7 cellular contexts compared by ENCODE assay signal in genomic region chr17:64721556-64721955, GRCh38. TPM values are rescaled to one million over a fixed set of nuclear protein-coding genes. Genes with fewer than 3 reads are reported as not detected.
A peak's percentile ranks its signal among the peaks of the same experiment; 100 is the strongest.
DNase-seq lines count a peak whose midpoint lies in the region; ATAC-seq, FAIRE-seq and TF ChIP-seq lines count a peak whose summit lies in the region.
"Not testable (repeated sequence)": the region's sequence is repeated elsewhere in the genome, so short reads cannot be mapped to it uniquely, and the experiment has no call there.

No MANE protein-coding gene starts in this region.

- CTCF ChIA-PET in IMR-90 (lab: Yijun Ruan, JAX); mammary epithelial cell (lab: Charles Lee; ENCODE audit: low non-redundant PET): not testable (repeated sequence)

- ATAC-seq in IMR-90 (ENCODE audit: low read depth) = peak; percentile 79

- TF ChIP-seq POLR2A in IMR-90 (IDR thresholded peaks at IDR 0.05; ENCODE audit: low read depth, low read length) = not testable (repeated sequence)

- not testable (repeated sequence) for H4K5ac ChIP-seq in IMR-90 (ENCODE audit: low read depth, low read length)

- H2BK120ac ChIP-seq in IMR-90 (ENCODE audit: low read depth, low read length) = peak overlapping the region; percentile 83

- 0 out of 3 replicates have a peak overlapping the region, but pooled peaks have one; percentile 62 for H2BK15ac ChIP-seq in IMR-90 (ENCODE audit: low read depth, low read length)

- H3K9me3 ChIP-seq in IMR-90 (ENCODE audit: control insufficient read depth, insufficient read depth, low read length); mammary epithelial cell (replicated peaks; ENCODE audit: insufficient read depth, low read length): not testable (repeated sequence)

- POLR2A ChIA-PET in IMR-90 (lab: Charles Lee; ENCODE audit: unreplicated experiment) = not testable (repeated sequence)

- BruUV-seq in IMR-90 (replicated peaks; lab: Mats Ljungman, UMichigan) = not testable (repeated sequence)
- BruUV-seq in mammary epithelial cell (replicated peaks; lab: Mats Ljungman, UMichigan) = TSS peak; percentile 80

- WGBS in IMR-90 (ENCODE audit: extremely low coverage in 2 of 2, insufficient read length in 1 of 2), 2 experiments = 40% methylated on average over 1 of the region's 1 CpG; no CpG with 5 or more reads in 1 of the 2 experiments
- 100% methylated on average over 1 of the region's 1 CpG for WGBS in mammary epithelial cell (ENCODE audit: low coverage, missing lambda C conversion rate)

- not testable (repeated sequence) for H3K4me1 Mint-ChIP-seq in mesothelial cell of epicardium

- not testable (repeated sequence) for H3K9ac ChIP-seq in IMR-90 (ENCODE audit: low read depth, low read length); mammary epithelial cell (ENCODE audit: insufficient read depth, low read length)

- peaks cover 0 to 19% of the 10 kb centered on the region in 2 experiments; a peak in 2 of 4 replicates for H3K79me1 ChIP-seq in IMR-90 (ENCODE audit: low read depth in 1 of 2, low read length in 2 of 2)

- not testable (repeated sequence) for H3K4me3 ChIP-seq in IMR-90 (ENCODE audit: insufficient read depth, low read depth, low read length); mammary epithelial cell (replicated peaks in 1 of 3; ENCODE audit: insufficient read depth in 1 of 3, low read depth in 2 of 3, low read length in 3 of 3); fibroblast of villous mesenchyme (ENCODE audit: low read depth, low read length)

- H3K56ac ChIP-seq in IMR-90 (ENCODE audit: extremely low read depth, insufficient read depth, low read length) = not testable (repeated sequence)

- not testable (repeated sequence) for H4K91ac ChIP-seq in IMR-90 (ENCODE audit: insufficient read depth, low read depth, low read length)

- H2BK5ac ChIP-seq in IMR-90 (ENCODE audit: low read depth, low read length, poor library complexity, severe bottlenecking) = peak overlapping the region; percentile 57

- not testable (repeated sequence) for TF ChIP-seq CTCF in IMR-90 (conservative IDR thresholded peaks at IDR 0.05; ENCODE audit: low read depth, low read length); mammary epithelial cell (conservative IDR thresholded peaks at IDR 0.05 in 1 of 2, IDR thresholded peaks at IDR 0.05 in 1 of 2; ENCODE audit: extremely low read depth in 1 of 2, insufficient read depth in 1 of 2, low read depth in 1 of 2, low read length in 2 of 2); fibroblast of villous mesenchyme (IDR thresholded peaks at IDR 0.05; ENCODE audit: insufficient read depth, low read depth, low read length); mesothelial cell of epicardium (IDR thresholded peaks at IDR 0.05; ENCODE audit: unreplicated experiment)

- H3K79me2 ChIP-seq in mammary epithelial cell (ENCODE audit: insufficient read depth, low read length) = not testable (repeated sequence)

- H3K9me3 Mint-ChIP-seq in mesothelial cell of epicardium = not testable (repeated sequence)

- dilution Hi-C loops in IMR-90 (cut with HindIII; ENCODE audit: low sequenced_read_pairs, unreplicated experiment); mammary epithelial cell (cut with HindIII; ENCODE audit: low sequenced_read_pairs): not testable (repeated sequence)

- H3K23ac ChIP-seq in IMR-90 (ENCODE audit: low read depth, low read length) = not testable (repeated sequence)

- FAIRE-seq in TTC549 (lab: Jason Lieb, UNC) = peak; percentile 75
- FAIRE-seq in urothelium cell line (lab: Jason Lieb, UNC) = peak; percentile 70

- peaks cover 13% of the 10 kb centered on the region for H3K9me1 ChIP-seq in IMR-90 (ENCODE audit: insufficient read depth, low read length)

- H3K36me3 Mint-ChIP-seq in mesothelial cell of epicardium = not testable (repeated sequence)

- H2AFZ ChIP-seq in IMR-90 (replicated peaks; ENCODE audit: low read length, poor library complexity); mammary epithelial cell (ENCODE audit: low read depth, low read length): not testable (repeated sequence)

- H3K18ac ChIP-seq in IMR-90 (ENCODE audit: low read depth, low read length) = peak overlapping the region; percentile 16; the same call in 1 of the 2 replicates

- H3K4me3 Mint-ChIP-seq in mesothelial cell of epicardium = not testable (repeated sequence)

- H3K27ac ChIP-seq in IMR-90 (ENCODE audit: insufficient read depth, low read length) = peak overlapping the region; percentile 18; the same call in 1 of the 2 replicates
- not testable (repeated sequence) for H3K27ac ChIP-seq in mammary epithelial cell (ENCODE audit: insufficient read depth, low read depth, low read length)

- peak overlapping the region in 1 of 2 experiments; percentile 81; a peak in 1 of 4 replicates for H4K8ac ChIP-seq in IMR-90 (ENCODE audit: low read depth in 2 of 2, low read length in 2 of 2)

- H4K20me1 ChIP-seq in IMR-90 (ENCODE audit: insufficient read depth, low read length); mammary epithelial cell (ENCODE audit: insufficient read depth, low read length): not testable (repeated sequence)

- H2BK20ac ChIP-seq in IMR-90 (ENCODE audit: low read depth, low read length) = peak overlapping the region; percentile 90; the same call in 1 of the 2 replicates

- peak overlapping the region; percentile 1 for H3K27ac Mint-ChIP-seq in mesothelial cell of epicardium

- not testable (repeated sequence) for TF ChIP-seq RAD21 in IMR-90 (IDR thresholded peaks at IDR 0.05; ENCODE audit: low read length)

- not testable (repeated sequence) for H2AK9ac ChIP-seq in IMR-90 (replicated peaks; ENCODE audit: low read depth, low read length, poor library complexity)

- DNase-seq in EL (peak; percentile 35), IMR-90 (peak; percentile 62), fibroblast of villous mesenchyme (ENCODE audit: low read depth) (peak; percentile 85)
- DNase-seq in mammary epithelial cell; mesothelial cell of epicardium (ENCODE audit: low spot score in 2 of 2, unreplicated experiment in 2 of 2); urothelium cell line (ENCODE audit: low spot score): not testable (repeated sequence)

- intact Hi-C loops in IMR-90 (cut with micrococcal nuclease); mammary epithelial cell (cut with micrococcal nuclease): not testable (repeated sequence)

- peak overlapping the region; percentile 30; the same call in 1 of the 2 replicates for H3K4me2 ChIP-seq in IMR-90 (ENCODE audit: low read depth, low read length)
- H3K4me2 ChIP-seq in mammary epithelial cell (ENCODE audit: insufficient read depth, low read depth, low read length) = not testable (repeated sequence)

- not testable (repeated sequence) for H3K36me3 ChIP-seq in IMR-90 (ENCODE audit: control insufficient read depth, insufficient read depth, low read length); mammary epithelial cell (ENCODE audit: insufficient read depth, low read length)

- H3K4me1 ChIP-seq in IMR-90 (ENCODE audit: control insufficient read depth, insufficient read depth, low read length) = not testable (repeated sequence)
- H3K4me1 ChIP-seq in mammary epithelial cell (ENCODE audit: insufficient read depth, low read length) = peaks cover 13% of the 10 kb centered on the region

- not testable (repeated sequence) for H3K27me3 Mint-ChIP-seq in mesothelial cell of epicardium (ENCODE audit: low read depth)

- H3K14ac ChIP-seq in IMR-90 (replicated peaks; ENCODE audit: low read depth, low read length) = not testable (repeated sequence)

- not testable (repeated sequence) for H3K27me3 ChIP-seq in IMR-90 (ENCODE audit: control insufficient read depth, insufficient read depth, low read length); mammary epithelial cell (ENCODE audit: insufficient read depth, low read length)

- H2AK5ac ChIP-seq in IMR-90 (ENCODE audit: low read depth, low read length) = peak overlapping the region; percentile 87; the same call in 1 of the 2 replicates

- H3K4ac ChIP-seq in IMR-90 (ENCODE audit: low read depth, low read length) = peak overlapping the region; percentile 68; the same call in 1 of the 2 replicates

- in situ Hi-C loops in IMR-90 (cut with MboI; ENCODE audit: low sequenced_read_pairs); mammary epithelial cell (cut with MboI; ENCODE audit: low sequenced_read_pairs in 2 of 2): not testable (repeated sequence)

TF ChIP-seq in IMR-90, 13 proteins besides CTCF, POLR2A, EP300 and RAD21:
- TF ChIP-seq CEBPB (IDR thresholded peaks at IDR 0.05; ENCODE audit: low read depth, low read length) = peak; percentile 50; the same call in 1 of the 2 replicates
- peak; percentile 75 for TF ChIP-seq MAFK (IDR thresholded peaks at IDR 0.05; ENCODE audit: low read depth, low read length)

RNA-seq across cellular contexts. Expression of gene SMURF2, which starts 59.4 kb away (rescaled TPM):
- total RNA-seq in IMR-90 (2012; rRNA removed) (736 and 774 TPM in 2 replicates), mammary epithelial cell (10 to 100 TPM; 68.7 to 93.7 TPM), fibroblast of villous mesenchyme (103 and 188 TPM in 2 replicates), mesothelial cell of epicardium (39.9 to 41.2 TPM (median 40.1 TPM) in 3 replicates)
- polyA plus RNA-seq in IMR-90 (2012; rRNA removed) (119 and 131 TPM in 2 replicates), mammary epithelial cell (33.2 TPM)
- 23.6 and 30.3 TPM in 2 replicates for polyA plus RNA-seq in IMR-90 (2012; cell fraction: cytosol; rRNA removed)
- polyA plus RNA-seq in IMR-90 (2012; cell fraction: nucleus; rRNA removed; ENCODE audit: low replicate concordance) = 34.4 and 346 TPM in 2 replicates
- polyA minus RNA-seq in mammary epithelial cell = 86.5 TPM
